1 cellular context compared by ENCODE assay signal in genomic region chr6:119052292-119052889, GRCh38.
TF ChIP-seq lines count a peak whose summit lies in the region.

No MANE protein-coding gene starts in this region.

TF ChIP-seq in GM23338, 12 proteins besides CTCF, POLR2A, EP300 and RAD21 (continued from another document):
- TF ChIP-seq ZNF462 (CRISPR knock-in tag; IDR thresholded peaks at IDR 0.05) (no peak), ETS1 (IDR thresholded peaks at IDR 0.05) (no peak), STAT1 (IDR thresholded peaks at IDR 0.05; ENCODE audit: unreplicated experiment) (no peak), REST (IDR thresholded peaks at IDR 0.05; ENCODE audit: unreplicated experiment) (no peak), EZH2 (IDR thresholded peaks at IDR 0.05; ENCODE audit: low read depth, unreplicated experiment) (no peak), ZNF331 (CRISPR knock-in tag; IDR thresholded peaks at IDR 0.05; ENCODE audit: low read depth) (no peak), POLR2AphosphoS5 (IDR thresholded peaks at IDR 0.05; ENCODE audit: low read depth) (no peak), ZNF114 (CRISPR knock-in tag; IDR thresholded peaks at IDR 0.05) (no peak)
